ENCODE assay signal across 8 cellular contexts in the genomic region with DNA sequence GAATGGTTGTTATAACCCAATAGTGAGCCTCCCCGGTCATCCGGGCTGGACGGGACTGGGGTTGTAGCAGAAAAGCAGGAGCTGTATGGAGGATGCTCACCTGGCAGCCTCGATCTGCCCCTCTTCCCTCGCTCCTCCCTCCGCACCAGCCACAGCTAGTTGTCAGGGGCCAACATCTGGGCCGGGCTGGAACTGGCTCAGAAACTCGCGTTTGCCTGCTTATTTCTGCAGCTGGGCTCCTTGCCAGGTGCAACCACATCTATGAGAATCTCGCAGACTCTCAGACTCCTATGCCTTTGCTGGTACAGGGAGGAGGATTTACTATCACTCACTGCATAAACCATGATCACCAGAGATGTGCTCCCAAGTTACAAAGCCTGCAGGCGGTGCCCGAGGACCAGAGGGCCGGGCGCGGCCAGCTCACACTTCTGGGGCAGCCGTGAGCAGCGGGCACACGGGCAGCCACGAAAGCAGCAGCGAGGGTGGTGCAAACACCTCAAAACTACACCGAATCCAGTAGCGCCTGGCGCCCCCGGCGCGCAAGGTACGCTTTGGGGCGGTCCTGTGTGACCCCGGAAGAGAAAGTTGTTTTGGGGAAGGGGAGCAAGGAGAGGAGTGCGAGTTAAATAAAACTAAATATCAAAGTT. TPM values are rescaled to one million over a fixed set of nuclear protein-coding genes. Genes with fewer than 3 reads are reported as not detected.
DNase-seq lines count a peak whose midpoint lies in the region; ATAC-seq and TF ChIP-seq lines count a peak whose summit lies in the region.

No MANE protein-coding gene starts in this region.

- H3K4me3 Mint-ChIP-seq in T-cell: peak overlapping the region; percentile 96 to 97 (median 96)

- H3K36me3 ChIP-seq in body of pancreas (replicated peaks in 1 of 2; ENCODE audit: insufficient read depth in 1 of 2, low read depth in 2 of 2): no peaks in the 10 kb centered on the region
- H3K36me3 ChIP-seq in iPS-15b (ENCODE audit: control insufficient read depth, insufficient read depth, low read length): no peaks in the 10 kb centered on the region
- no peaks in the 10 kb centered on the region for H3K36me3 ChIP-seq in sigmoid colon

- CTCF ChIA-PET in T-cell (lab: Charles Lee): interaction anchor here (0.9 to 1.7 kb wide), 3 partner anchors 13 to 69 kb away, joined by 3 to 13 read pairs (median 5); no protein-coding TSS in a partner anchor

- 0 to 1% methylated on average over 13 to 28 of the region's 30 CpGs for WGBS in body of pancreas, 2 donors
- WGBS in sigmoid colon, 2 donors: 0% methylated on average over 30 of the region's 30 CpGs

- no peak for TF ChIP-seq POLR2A in body of pancreas (IDR thresholded peaks at IDR 0.05)
- TF ChIP-seq POLR2A in sigmoid colon (IDR thresholded peaks at IDR 0.05): no peak

- ATAC-seq in T-cell (replicated peaks in 1 of 4) (peak; percentile 60 to 77 (median 67)), body of pancreas (peak; percentile 43)

- TF ChIP-seq CTCF in GM12864 (IDR thresholded peaks at IDR 0.05; ENCODE audit: low read depth, low read length, missing control alignments) (no peak), body of pancreas (IDR thresholded peaks at IDR 0.05) (peak in 5 of 7 experiments; percentile 14 to 47 (median 37)), sigmoid colon (IDR thresholded peaks at IDR 0.05) (peak; percentile 55 to 70 (median 69))

- no peaks in the 10 kb centered on the region for H3K9me3 Mint-ChIP-seq in T-cell

- no peaks in the 10 kb centered on the region for H3K36me3 Mint-ChIP-seq in T-cell

- peaks cover 28 to 31% (median 29%) of the 10 kb centered on the region in 3 donors for H3K4me1 Mint-ChIP-seq in T-cell

- peak overlapping the region; percentile 82 for H3K9ac ChIP-seq in iPS-15b (ENCODE audit: low read depth, low read length)

- intact Hi-C loops in body of pancreas (cut with DNase I): no loop called here
- intact Hi-C loops in sigmoid colon (cut with DNase I): loop anchor here (1.0 to 10.0 kb wide), 4 partner anchors 101 to 439 kb away; partner anchors contain the start of gene GCLC

- H3K27me3 Mint-ChIP-seq in T-cell: peaks cover 12 to 19% of the 10 kb centered on the region in 2 donors

- DNase-seq in GM12864 (ENCODE audit: low read depth) (no peak), HCEC 1CT (peak; percentile 87), M059J (ENCODE audit: low read depth) (peak; percentile 95), T-cell (peak; percentile 41 to 74 (median 62)), body of pancreas (peak; percentile 59 to 72 (median 66)), sigmoid colon (peak; percentile 86), MV-4-11 (lab: John Stamatoyannopoulos, UW) (no peak)

- no peaks in the 10 kb centered on the region for H3K27me3 ChIP-seq in body of pancreas
- peaks cover 13% of the 10 kb centered on the region for H3K27me3 ChIP-seq in iPS-15b (ENCODE audit: control insufficient read depth, insufficient read depth, low read length)
- H3K27me3 ChIP-seq in sigmoid colon: peaks cover 0 to 5% (median 0%) of the 10 kb centered on the region in 3 donors

- POLR2A ChIA-PET in T-cell (lab: Charles Lee): no interaction called here

- H3K4me3 ChIP-seq in GM12864 (ENCODE audit: low read depth, low read length) (peak overlapping the region; percentile 57), body of pancreas (peak overlapping the region; percentile 78 to 94), iPS-15b (ENCODE audit: low read depth, low read length) (peak overlapping the region; percentile 91), sigmoid colon (peak overlapping the region; percentile 69 to 95 (median 84))

- H3K27ac ChIP-seq in body of pancreas (peak overlapping the region; percentile 73 to 91 (median 80)), sigmoid colon (peak overlapping the region; percentile 81 to 90 (median 84))

- H3K9me3 ChIP-seq in body of pancreas (no peaks in the 10 kb centered on the region), iPS-15b (ENCODE audit: control insufficient read depth, insufficient read depth, low read length) (no peaks in the 10 kb centered on the region), sigmoid colon (no peaks in the 10 kb centered on the region)

- no peak for TF ChIP-seq EP300 in sigmoid colon (IDR thresholded peaks at IDR 0.05)

- peaks cover 29% of the 10 kb centered on the region for H3K4me1 ChIP-seq in body of pancreas
- H3K4me1 ChIP-seq in iPS-15b (ENCODE audit: control insufficient read depth, insufficient read depth, low read length): peaks cover 6% of the 10 kb centered on the region
- H3K4me1 ChIP-seq in sigmoid colon: peaks cover 0 to 31% (median 19%) of the 10 kb centered on the region in 4 donors

- H3K27ac Mint-ChIP-seq in T-cell: peak overlapping the region; percentile 82 to 91

RNA-seq across cellular contexts. Expression of gene LRRC1, which starts 0.6 kb away (rescaled TPM):
- total RNA-seq in M059J (2014; rRNA removed; shearing (Covaris generic)): 13.0 and 18.4 TPM in 2 replicates
- 1 to 10 TPM; 2.1 to 3.9 (median 2.8) TPM for total RNA-seq in T-cell
- 10 to 100 TPM; 13.2 to 17.1 TPM for total RNA-seq in body of pancreas
- 10 to 100 TPM; 20.8 to 32.4 (median 24.4) TPM for total RNA-seq in sigmoid colon
- polyA plus RNA-seq in sigmoid colon: 10 to 100 TPM; 29.9 to 50.4 (median 43.2) TPM

Comparison
In these comparisons a context has a peak if more than half of its experiments do, and no peak if none do; other contexts are left out.
1. DNase-seq: peak in HCEC 1CT (single experiment), M059J (single experiment), T-cell (34 of 34), body of pancreas (4 of 4) and sigmoid colon (single experiment); none in GM12864 (single experiment) and MV-4-11 (single experiment).
2. Peak in every context shown above with its lines, with median percentiles within 50 percentile points of each other: H3K4me3 ChIP-seq.